In the genomic region with DNA sequence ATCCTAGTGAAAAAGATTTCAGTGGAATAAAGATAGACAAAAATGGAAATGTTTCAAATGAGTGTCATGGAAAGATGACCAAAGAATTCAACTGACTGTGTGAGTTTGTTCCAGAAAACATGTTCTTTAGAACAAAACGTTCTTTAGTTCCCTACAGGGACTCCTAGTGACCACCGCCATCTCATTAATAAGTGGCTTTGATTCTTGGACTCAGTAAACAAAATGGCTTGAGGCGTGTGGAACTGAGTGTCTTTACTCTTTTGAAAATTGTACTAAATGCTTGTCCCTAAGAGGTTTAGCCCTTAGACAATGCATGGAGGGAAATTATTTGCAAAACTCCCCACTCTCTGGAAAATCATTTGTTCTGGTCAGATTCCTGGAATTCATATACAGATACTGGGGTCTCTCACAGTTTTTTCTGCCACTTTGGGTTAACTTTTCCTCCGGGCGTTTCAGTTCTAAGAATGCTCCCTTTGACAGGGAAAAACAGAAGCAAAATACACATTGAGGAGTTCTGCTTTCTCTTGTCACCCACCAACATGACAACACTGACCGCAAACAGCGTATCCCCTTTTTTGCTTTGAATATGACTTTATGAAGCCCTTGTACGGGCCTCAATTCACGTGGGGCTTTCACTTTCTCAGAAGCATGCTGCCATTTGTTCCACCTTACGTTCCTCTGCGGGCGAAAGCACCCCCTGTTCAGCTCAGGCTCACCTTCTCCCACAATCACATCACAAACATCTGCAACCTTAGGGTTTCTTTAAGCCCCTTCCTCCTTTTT, we compare ENCODE assay signal across 8 cellular contexts. TPM values are rescaled to one million over a fixed set of nuclear protein-coding genes. Genes with fewer than 3 reads are reported as not detected.
DNase-seq lines count a peak whose midpoint lies in the region; ATAC-seq, FAIRE-seq and TF ChIP-seq lines count a peak whose summit lies in the region.

No MANE protein-coding gene starts in this region.

- no peak overlapping the region for H2BK12ac ChIP-seq in mesenchymal stem cell (ENCODE audit: low read length in 2 of 2)

- H2BK15ac ChIP-seq in mesenchymal stem cell (ENCODE audit: low read depth, poor library complexity, severe bottlenecking), result no peak overlapping the region

- no peak for TF ChIP-seq CTCF in natural killer cell (IDR thresholded peaks at IDR 0.05)
- TF ChIP-seq CTCF in D721Med (IDR thresholded peaks at IDR 0.05; ENCODE audit: insufficient read depth, missing control alignments), result no peak

- peak overlapping the region; percentile 41 for H3K27ac Mint-ChIP-seq in activated T-helper 17 cell treated with anti-CD3 and anti-CD28 coated beads, Interleukin-2, amount 50 U/mL, for 72 hours
- H3K27ac Mint-ChIP-seq in natural killer cell, result peak overlapping the region; percentile 56 to 73

- no peak overlapping the region for H3K18ac ChIP-seq in mesenchymal stem cell (ENCODE audit: low read depth in 1 of 2, low read length in 2 of 2)

- no peak overlapping the region for H3K27ac ChIP-seq in mesenchymal stem cell (ENCODE audit: low read length, poor library complexity, severe bottlenecking)

- H2AFZ ChIP-seq in mesenchymal stem cell (ENCODE audit: low read depth, low read length), result no peak overlapping the region

- no peak overlapping the region for H4K91ac ChIP-seq in mesenchymal stem cell (ENCODE audit: low read length)

- no peaks in the 10 kb centered on the region for H3K9me3 Mint-ChIP-seq in activated T-helper 17 cell treated with anti-CD3 and anti-CD28 coated beads, Interleukin-2, amount 50 U/mL, for 72 hours
- H3K9me3 Mint-ChIP-seq in natural killer cell, result no peaks in the 10 kb centered on the region

- H3K36me3 Mint-ChIP-seq in activated T-helper 17 cell treated with anti-CD3 and anti-CD28 coated beads, Interleukin-2, amount 50 U/mL, for 72 hours (ENCODE audit: low read depth), result no peaks in the 10 kb centered on the region
- no peaks in the 10 kb centered on the region for H3K36me3 Mint-ChIP-seq in natural killer cell

- FAIRE-seq in D721Med (lab: Jason Lieb, UNC), result no peak

- H3K23ac ChIP-seq in mesenchymal stem cell (ENCODE audit: low read length in 2 of 2), result no peak overlapping the region

- H3K36me3 ChIP-seq in mesenchymal stem cell (ENCODE audit: control insufficient read depth in 1 of 2, insufficient read depth in 2 of 2, low read depth in 1 of 2, low read length in 2 of 2), result no peaks in the 10 kb centered on the region

- H3K4me3 ChIP-seq in mesenchymal stem cell (ENCODE audit: insufficient read depth in 1 of 2, low read depth in 1 of 2, low read length in 2 of 2), result no peak overlapping the region

- H3K4me3 Mint-ChIP-seq in activated T-helper 17 cell treated with anti-CD3 and anti-CD28 coated beads, Interleukin-2, amount 50 U/mL, for 72 hours, result peak overlapping the region; percentile 70
- H3K4me3 Mint-ChIP-seq in natural killer cell, result peak overlapping the region; percentile 78

- no peaks in the 10 kb centered on the region for H3K27me3 Mint-ChIP-seq in activated T-helper 17 cell treated with anti-CD3 and anti-CD28 coated beads, Interleukin-2, amount 50 U/mL, for 72 hours
- no peaks in the 10 kb centered on the region for H3K27me3 Mint-ChIP-seq in natural killer cell (ENCODE audit: low read depth in 2 of 2)

- no peak overlapping the region for H3K9ac ChIP-seq in mesenchymal stem cell (ENCODE audit: low read length)

- peaks cover 0 to 6% of the 10 kb centered on the region in 2 experiments for H3K27me3 ChIP-seq in mesenchymal stem cell (ENCODE audit: control insufficient read depth in 1 of 2, insufficient read depth in 1 of 2, low read length in 2 of 2)

- H3K79me1 ChIP-seq in mesenchymal stem cell (replicated peaks; ENCODE audit: low read length, poor library complexity, severe bottlenecking), result no peaks in the 10 kb centered on the region

- H3K14ac ChIP-seq in mesenchymal stem cell (ENCODE audit: low read length in 2 of 2), result no peak overlapping the region

- no peak overlapping the region for H3K4ac ChIP-seq in mesenchymal stem cell (ENCODE audit: low read depth in 1 of 2, low read length in 2 of 2)

- peaks cover 14% of the 10 kb centered on the region for H3K4me1 Mint-ChIP-seq in activated T-helper 17 cell treated with anti-CD3 and anti-CD28 coated beads, Interleukin-2, amount 50 U/mL, for 72 hours
- H3K4me1 Mint-ChIP-seq in natural killer cell, result peaks cover 25 to 29% of the 10 kb centered on the region in 2 donors

- no peak overlapping the region for H2BK120ac ChIP-seq in mesenchymal stem cell (ENCODE audit: low read depth, low read length)

- H2BK5ac ChIP-seq in mesenchymal stem cell (ENCODE audit: low read depth, low read length, poor library complexity, severe bottlenecking), result no peak overlapping the region

- peaks cover 6% of the 10 kb centered on the region for H3K4me1 ChIP-seq in mesenchymal stem cell (ENCODE audit: control insufficient read depth, insufficient read depth, low read depth, low read length)

- intact Hi-C loops in natural killer cell (cut with micrococcal nuclease), result no loop called here

- ATAC-seq in HG03066 (IDR thresholded peaks at IDR 0.05; ENCODE audit: low read depth, unreplicated experiment) (peak; percentile 49), natural killer cell (peak; percentile 62 to 71 (median 67))
- ATAC-seq in activated T-helper 17 cell treated with anti-CD3 and anti-CD28 coated beads, Interleukin-2, amount 50 U/mL, for 72 hours (replicated peaks), result peak; percentile 63

- no peak overlapping the region for H4K8ac ChIP-seq in mesenchymal stem cell (ENCODE audit: low read length)

- H2AK5ac ChIP-seq in mesenchymal stem cell (ENCODE audit: low read length, severe bottlenecking), result no peak overlapping the region

- 96% methylated on average over 11 of the region's 12 CpGs for WGBS in mesenchymal stem cell

- H3K9me3 ChIP-seq in mesenchymal stem cell (ENCODE audit: control insufficient read depth, low read length), result no peaks in the 10 kb centered on the region

- peak; percentile 45 for DNase-seq in GF-D8 (lab: John Stamatoyannopoulos, UW)
- no peak for DNase-seq in natural killer cell
- no peak for DNase-seq in mucosa of gallbladder (ENCODE audit: low spot score)
- no peak for DNase-seq in mesenchymal stem cell
- DNase-seq in D721Med (ENCODE audit: insufficient read length, low spot score), result no peak
- no peak for DNase-seq in nucleus accumbens (lab: John Stamatoyannopoulos, UW)

- H3K4me2 ChIP-seq in mesenchymal stem cell (ENCODE audit: low read length, poor library complexity, severe bottlenecking), result no peak overlapping the region

RNA-seq across cellular contexts. Expression of a gene that starts 15.3 kb away (rescaled TPM):
- 10 to 100 TPM; 26.5 to 42.3 TPM for total RNA-seq in activated T-helper 17 cell treated with anti-CD3 and anti-CD28 coated beads, Interleukin-2, amount 50 U/mL, for 72 hours
- total RNA-seq in natural killer cell (10 to 100 TPM; 32.5 to 56.3 (median 56.2) TPM), mucosa of gallbladder (6.4 TPM)
- polyA plus RNA-seq in mesenchymal stem cell (2013, experiment 1 of 2), result 0.35 TPM
- 0.37 TPM for polyA plus RNA-seq in mesenchymal stem cell (2013, experiment 2 of 2)

RNA-seq across cellular contexts. Expression of a gene that starts 55.7 kb away (rescaled TPM):
- total RNA-seq in activated T-helper 17 cell treated with anti-CD3 and anti-CD28 coated beads, Interleukin-2, amount 50 U/mL, for 72 hours, result 10 to 100 TPM; 13.0 to 22.0 TPM
- 1 to 10 TPM; 3.2 to 7.9 (median 7.8) TPM for total RNA-seq in natural killer cell
- 7.5 TPM for total RNA-seq in mucosa of gallbladder
- polyA plus RNA-seq in mesenchymal stem cell (2013, experiment 1 of 2), result 6.5 TPM
- polyA plus RNA-seq in mesenchymal stem cell (2013, experiment 2 of 2), result 6.8 TPM

RNA-seq across cellular contexts. Expression of a gene that starts 55.8 kb away (rescaled TPM):
- total RNA-seq in activated T-helper 17 cell treated with anti-CD3 and anti-CD28 coated beads, Interleukin-2, amount 50 U/mL, for 72 hours, result 10 to 100 TPM; 11.3 to 18.5 TPM
- total RNA-seq in natural killer cell, result 10 to 100 TPM; 13.5 to 16.2 (median 14.7) TPM
- 8.6 TPM for total RNA-seq in mucosa of gallbladder
- 7.2 TPM for polyA plus RNA-seq in mesenchymal stem cell (2013, experiment 1 of 2)
- polyA plus RNA-seq in mesenchymal stem cell (2013, experiment 2 of 2), result 6.8 TPM
